8 cellular contexts compared by ENCODE assay signal in the genomic region with DNA sequence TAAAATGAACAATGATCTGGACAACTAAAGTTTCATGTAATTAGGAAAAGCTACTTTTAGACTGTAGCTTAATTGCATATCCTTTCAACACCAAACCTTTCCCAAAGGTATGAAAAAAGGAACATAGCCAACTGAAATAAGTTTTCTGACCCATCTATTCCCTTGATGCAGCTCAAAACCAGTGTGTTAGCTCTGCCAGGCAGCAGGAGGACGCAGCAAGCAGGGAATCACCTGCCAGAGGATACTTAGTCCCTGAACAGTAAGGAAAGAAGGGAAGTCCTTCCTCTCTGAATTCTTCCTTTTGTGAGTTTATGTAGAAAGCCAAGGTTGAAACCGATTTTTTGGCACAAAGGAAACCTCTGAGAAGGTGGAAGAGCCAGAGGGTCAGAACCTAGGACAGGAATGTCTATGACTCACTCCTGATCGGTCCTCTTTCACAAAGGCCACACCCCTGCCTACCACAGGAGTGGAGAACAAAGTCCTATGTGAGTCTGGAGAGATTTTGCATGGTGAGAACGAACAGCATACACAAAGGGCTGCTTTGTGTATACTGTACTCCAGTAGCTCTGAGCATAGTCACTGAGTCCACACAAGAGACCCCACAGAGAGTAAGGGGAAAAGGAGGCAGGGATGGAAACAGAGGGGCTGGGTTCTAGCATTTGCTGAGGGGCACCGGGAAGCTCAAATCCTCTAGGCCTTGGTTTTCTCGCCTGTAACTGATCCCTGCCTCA.
DNase-seq lines count a peak whose midpoint lies in the region; ATAC-seq and TF ChIP-seq lines count a peak whose summit lies in the region.

No MANE protein-coding gene starts in this region.

- no peak overlapping the region for H2AFZ ChIP-seq in SK-N-SH (ENCODE audit: low read depth)

- CTCF ChIA-PET in SK-N-SH (lab: Yijun Ruan, JAX) = interaction anchor here (1.3 to 4.9 kb wide), 7 partner anchors 13 to 272 kb away, joined by 3 to 34 read pairs (median 18); partner anchors contain the start of gene OSBPL3

- no peak overlapping the region for H3K4me3 ChIP-seq in SK-N-SH (ENCODE audit: low read depth in 2 of 2, low read length in 1 of 2)

- POLR2A ChIA-PET in SK-N-SH (lab: Yijun Ruan, JAX) = no interaction called here

- no peak for TF ChIP-seq RAD21 in SK-N-SH (IDR thresholded peaks at IDR 0.05; ENCODE audit: low read length)

- peaks cover 11 to 22% of the 10 kb centered on the region in 2 experiments for H3K36me3 ChIP-seq in SK-N-SH (replicated peaks in 1 of 2; ENCODE audit: control insufficient read depth in 1 of 2, insufficient read depth in 2 of 2, low read length in 1 of 2)

- no peaks in the 10 kb centered on the region for H3K27me3 ChIP-seq in SK-N-SH (ENCODE audit: insufficient read depth)

- H3K27ac ChIP-seq in SK-N-SH (ENCODE audit: low read depth in 2 of 2, low read length in 1 of 2) = peak overlapping the region; percentile 72 to 95; a peak in 3 of 4 replicates

- DNase-seq in HCEC 1CT = peak; percentile 70
- DNase-seq in SK-N-SH = no peak
- DNase-seq in renal cortical epithelial cell (ENCODE audit: low read depth) = peak; percentile 91
- no peak for DNase-seq in head of caudate nucleus
- no peak for DNase-seq in NK-92 (lab: John Stamatoyannopoulos, UW; ENCODE audit: unreplicated experiment)

- peak; percentile 85 for ATAC-seq in esophagus mucosa
- ATAC-seq in HG03469 (IDR thresholded peaks at IDR 0.05; ENCODE audit: unreplicated experiment) = no peak
- ATAC-seq in HG03097 (IDR thresholded peaks at IDR 0.05; ENCODE audit: low FRiP score, unreplicated experiment) = no peak

- intact Hi-C loops in head of caudate nucleus (cut with DNase I) = no loop called here

- 51% methylated on average over 6 of the region's 6 CpGs for WGBS in SK-N-SH (ENCODE audit: low lambda C conversion rate)

- H3K4me2 ChIP-seq in SK-N-SH = peak overlapping the region; percentile 35

- TF ChIP-seq CTCF in SK-N-SH (IDR thresholded peaks at IDR 0.05) = no peak

- peaks cover 4% of the 10 kb centered on the region; the same call in 1 of the 2 replicates for H3K79me2 ChIP-seq in SK-N-SH (ENCODE audit: insufficient read depth)

- no peaks in the 10 kb centered on the region for H3K9me3 ChIP-seq in SK-N-SH

- H3K4me1 ChIP-seq in SK-N-SH (ENCODE audit: control insufficient read depth in 1 of 2, insufficient read depth in 2 of 2, low read depth in 1 of 2, low read length in 1 of 2) = peaks cover 24 to 60% of the 10 kb centered on the region in 2 experiments

- TF ChIP-seq EP300 in SK-N-SH (IDR thresholded peaks at IDR 0.05; ENCODE audit: borderline replicate concordance in 1 of 2, low read depth in 1 of 2, low read length in 1 of 2) = peak in 1 of 2 experiments; percentile 35; a peak in 1 of 4 replicates

- H4K20me1 ChIP-seq in SK-N-SH (ENCODE audit: insufficient read depth) = no peaks in the 10 kb centered on the region

- H3F3A ChIP-seq in SK-N-SH (replicated peaks; ENCODE audit: insufficient read depth) = peaks cover 57% of the 10 kb centered on the region

- no peaks in the 10 kb centered on the region for H3K9me2 ChIP-seq in SK-N-SH

- peak overlapping the region; percentile 35; the same call in 1 of the 2 replicates for H3K9ac ChIP-seq in SK-N-SH

TF ChIP-seq in SK-N-SH, 30 proteins besides CTCF, POLR2A, EP300 and RAD21:
- TF ChIP-seq NFIC (IDR thresholded peaks at IDR 0.05; ENCODE audit: borderline replicate concordance) = peak; percentile 72
- TF ChIP-seq USF2 (IDR thresholded peaks at IDR 0.05; ENCODE audit: borderline replicate concordance, low read depth, low read length) = no peak
- TF ChIP-seq RXRA (IDR thresholded peaks at IDR 0.05; ENCODE audit: borderline replicate concordance, low read depth) = peak; percentile 73; the same call in 1 of the 2 replicates
- TF ChIP-seq, protein P1, sequence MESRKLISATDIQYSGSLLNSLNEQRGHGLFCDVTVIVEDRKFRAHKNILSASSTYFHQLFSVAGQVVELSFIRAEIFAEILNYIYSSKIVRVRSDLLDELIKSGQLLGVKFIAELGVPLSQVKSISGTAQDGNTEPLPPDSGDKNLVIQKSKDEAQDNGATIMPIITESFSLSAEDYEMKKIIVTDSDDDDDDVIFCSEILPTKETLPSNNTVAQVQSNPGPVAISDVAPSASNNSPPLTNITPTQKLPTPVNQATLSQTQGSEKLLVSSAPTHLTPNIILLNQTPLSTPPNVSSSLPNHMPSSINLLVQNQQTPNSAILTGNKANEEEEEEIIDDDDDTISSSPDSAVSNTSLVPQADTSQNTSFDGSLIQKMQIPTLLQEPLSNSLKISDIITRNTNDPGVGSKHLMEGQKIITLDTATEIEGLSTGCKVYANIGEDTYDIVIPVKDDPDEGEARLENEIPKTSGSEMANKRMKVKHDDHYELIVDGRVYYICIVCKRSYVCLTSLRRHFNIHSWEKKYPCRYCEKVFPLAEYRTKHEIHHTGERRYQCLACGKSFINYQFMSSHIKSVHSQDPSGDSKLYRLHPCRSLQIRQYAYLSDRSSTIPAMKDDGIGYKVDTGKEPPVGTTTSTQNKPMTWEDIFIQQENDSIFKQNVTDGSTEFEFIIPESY (IDR thresholded peaks at IDR 0.05; ENCODE audit: borderline replicate concordance, low read depth) = 0 out of 2 replicates have a peak, but pooled peaks have one; percentile 42
- TF ChIP-seq TEAD4 (IDR thresholded peaks at IDR 0.05; ENCODE audit: borderline replicate concordance, insufficient read depth) = peak; percentile 70; the same call in 1 of the 2 replicates
- TF ChIP-seq, protein P2, sequence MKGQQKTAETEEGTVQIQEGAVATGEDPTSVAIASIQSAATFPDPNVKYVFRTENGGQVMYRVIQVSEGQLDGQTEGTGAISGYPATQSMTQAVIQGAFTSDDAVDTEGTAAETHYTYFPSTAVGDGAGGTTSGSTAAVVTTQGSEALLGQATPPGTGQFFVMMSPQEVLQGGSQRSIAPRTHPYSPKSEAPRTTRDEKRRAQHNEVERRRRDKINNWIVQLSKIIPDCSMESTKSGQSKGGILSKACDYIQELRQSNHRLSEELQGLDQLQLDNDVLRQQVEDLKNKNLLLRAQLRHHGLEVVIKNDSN (IDR thresholded peaks at IDR 0.05; ENCODE audit: borderline replicate concordance, low read depth) = no peak
- TF ChIP-seq TCF12 (IDR thresholded peaks at IDR 0.05) = peak; percentile 24; the same call in 1 of the 2 replicates
- TF ChIP-seq FOSL2 (IDR thresholded peaks at IDR 0.05; ENCODE audit: borderline replicate concordance, low read depth) = peak; percentile 85
- TF ChIP-seq, protein P3, sequence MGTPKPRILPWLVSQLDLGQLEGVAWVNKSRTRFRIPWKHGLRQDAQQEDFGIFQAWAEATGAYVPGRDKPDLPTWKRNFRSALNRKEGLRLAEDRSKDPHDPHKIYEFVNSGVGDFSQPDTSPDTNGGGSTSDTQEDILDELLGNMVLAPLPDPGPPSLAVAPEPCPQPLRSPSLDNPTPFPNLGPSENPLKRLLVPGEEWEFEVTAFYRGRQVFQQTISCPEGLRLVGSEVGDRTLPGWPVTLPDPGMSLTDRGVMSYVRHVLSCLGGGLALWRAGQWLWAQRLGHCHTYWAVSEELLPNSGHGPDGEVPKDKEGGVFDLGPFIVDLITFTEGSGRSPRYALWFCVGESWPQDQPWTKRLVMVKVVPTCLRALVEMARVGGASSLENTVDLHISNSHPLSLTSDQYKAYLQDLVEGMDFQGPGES (IDR thresholded peaks at IDR 0.05; ENCODE audit: low read depth, low read length) = no peak
- TF ChIP-seq JUND (IDR thresholded peaks at IDR 0.05) = peak; percentile 77
- TF ChIP-seq, protein P4, sequence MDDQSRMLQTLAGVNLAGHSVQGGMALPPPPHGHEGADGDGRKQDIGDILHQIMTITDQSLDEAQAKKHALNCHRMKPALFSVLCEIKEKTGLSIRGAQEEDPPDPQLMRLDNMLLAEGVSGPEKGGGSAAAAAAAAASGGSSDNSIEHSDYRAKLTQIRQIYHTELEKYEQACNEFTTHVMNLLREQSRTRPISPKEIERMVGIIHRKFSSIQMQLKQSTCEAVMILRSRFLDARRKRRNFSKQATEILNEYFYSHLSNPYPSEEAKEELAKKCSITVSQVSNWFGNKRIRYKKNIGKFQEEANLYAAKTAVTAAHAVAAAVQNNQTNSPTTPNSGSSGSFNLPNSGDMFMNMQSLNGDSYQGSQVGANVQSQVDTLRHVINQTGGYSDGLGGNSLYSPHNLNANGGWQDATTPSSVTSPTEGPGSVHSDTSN (IDR thresholded peaks at IDR 0.05) = 0 out of 2 replicates have a peak, but pooled peaks have one; percentile 24
- no peak for TF ChIP-seq YY1 (IDR thresholded peaks at IDR 0.05; ENCODE audit: low read depth)
- peak; percentile 67; the same call in 1 of the 2 replicates for TF ChIP-seq REST (IDR thresholded peaks at IDR 0.05; ENCODE audit: low read depth, low read length)
TF ChIP-seq in SK-N-SH: peak in this region for 9.

Comparison
In these comparisons a context has a peak if more than half of its experiments do, and no peak if none do; other contexts are left out.
1. DNase-seq: peak in HCEC 1CT (single experiment) and renal cortical epithelial cell (single experiment); none in SK-N-SH (single experiment), head of caudate nucleus (0 of 42) and NK-92 (single experiment).